Comparison of ENCODE assay signal across 15 cellular contexts in the genomic region with DNA sequence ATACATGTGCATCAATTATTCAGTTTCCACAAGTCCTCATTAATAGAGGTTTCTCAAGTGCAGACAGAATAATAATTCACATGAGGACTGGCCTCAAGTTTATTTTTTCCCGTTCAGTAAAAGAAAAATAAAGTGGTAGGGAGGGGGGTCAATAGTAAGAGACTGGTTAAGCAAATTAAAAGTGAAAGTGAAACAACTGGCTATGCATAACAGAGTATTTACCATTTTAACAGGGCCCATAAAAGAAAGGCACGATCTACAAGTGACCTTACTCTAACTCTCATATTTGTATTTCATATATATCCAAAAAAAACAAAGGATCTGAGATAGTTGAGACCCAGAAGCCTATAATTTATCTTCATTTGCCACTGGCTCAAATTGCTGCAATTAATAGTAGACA.
A peak's percentile ranks its signal among the peaks of the same experiment; 100 is the strongest.
DNase-seq lines count a peak whose midpoint lies in the region; ATAC-seq, FAIRE-seq and TF ChIP-seq lines count a peak whose summit lies in the region.
"Had no signal": no experiment of that assay in that cellular context is flagged by ENCODE, and none has a peak within 500 bp of the region (broad histone marks: within the 10 kb centered on the region; RNA-seq: fewer than 3 reads in every experiment).

No MANE protein-coding gene starts in this region.

- DNase-seq in CD4-positive, CD25-positive, alpha-beta regulatory T cell, result peak in 1 of 3 donors; percentile 30
- peak; percentile 11 for DNase-seq in EH (ENCODE audit: low read depth)
- peak; percentile 39 for DNase-seq in astrocyte (ENCODE audit: low read depth)
- no peak for DNase-seq in left lobe of liver (ENCODE audit: low spot score)
- DNase-seq in C1 segment of cervical spinal cord (lab: John Stamatoyannopoulos, UW), result no peak
- DNase-seq in ureter (ENCODE audit: low spot score), result no peak
- no peak for DNase-seq in DMS153 treated with DMSO at 0.1 percent for 48 hours (lab: John Stamatoyannopoulos, UW; ENCODE audit: unreplicated experiment)
- DNase-seq: activated CD8-positive, alpha-beta T cell treated with anti-CD3 and anti-CD28 coated beads, Interleukin-2, amount 10 ng/mL, durations not matched to agents 7 days and 5 days; activated effector memory CD4-positive, alpha-beta T cell treated with anti-CD3 and anti-CD28 coated beads, Interleukin-2, amount 50 U/mL, for 16 hours; GDM1; NCI-H1092 treated with DMSO at 0.1 percent for 48 hours; SK-N-SH had no signal

- peaks cover 0 to 5% (median 4%) of the 10 kb centered on the region in 4 donors for H3K4me1 Mint-ChIP-seq in CD4-positive, CD25-positive, alpha-beta regulatory T cell
- peaks cover 14% of the 10 kb centered on the region for H3K4me1 Mint-ChIP-seq in astrocyte (ENCODE audit: low read depth, unreplicated experiment)

- H3K9me3 Mint-ChIP-seq in CD4-positive, CD25-positive, alpha-beta regulatory T cell, result peaks cover 0 to 4% (median 0%) of the 10 kb centered on the region in 7 donors
- H3K9me3 Mint-ChIP-seq in astrocyte (ENCODE audit: unreplicated experiment), result peaks cover 3% of the 10 kb centered on the region

- H3K79me2 ChIP-seq in astrocyte (ENCODE audit: insufficient read depth, low read length), result no peaks in the 10 kb centered on the region

- no peak for ATAC-seq in CD4-positive, CD25-positive, alpha-beta regulatory T cell (ENCODE audit: low read depth in 2 of 2)
- ATAC-seq in left lobe of liver, result peak; percentile 36
- ATAC-seq: activated CD8-positive, alpha-beta T cell treated with anti-CD3 and anti-CD28 coated beads, Interleukin-2, amount 10 ng/mL, durations not matched to agents 7 days and 5 days had no signal

- H3K9me3 ChIP-seq in CD4-positive, CD25-positive, alpha-beta regulatory T cell (ENCODE audit: control insufficient read depth in 2 of 2, low read length in 2 of 2), result no peaks in the 10 kb centered on the region
- no peaks in the 10 kb centered on the region for H3K9me3 ChIP-seq in astrocyte (ENCODE audit: insufficient read depth, low read depth, low read length)
- H3K9me3 ChIP-seq: SK-N-SH had no signal

- TF ChIP-seq CTCF in astrocyte (IDR thresholded peaks at IDR 0.05; ENCODE audit: insufficient read depth, low read depth, low read length), result no peak

- no peaks in the 10 kb centered on the region for H3K36me3 Mint-ChIP-seq in CD4-positive, CD25-positive, alpha-beta regulatory T cell
- no peaks in the 10 kb centered on the region for H3K36me3 Mint-ChIP-seq in astrocyte (ENCODE audit: low read depth, unreplicated experiment)
- H3K36me3 Mint-ChIP-seq: IgD-negative memory B cell had no signal

- no peaks in the 10 kb centered on the region for H4K20me1 ChIP-seq in astrocyte (ENCODE audit: insufficient read depth, low read length)

- H3K9ac ChIP-seq in astrocyte (ENCODE audit: low read length), result no peak overlapping the region
- H3K9ac ChIP-seq: SK-N-SH had no signal

- H3K27ac Mint-ChIP-seq in CD4-positive, CD25-positive, alpha-beta regulatory T cell, result peak overlapping the region in 1 of 3 donors; percentile 8
- no peak overlapping the region for H3K27ac Mint-ChIP-seq in astrocyte (ENCODE audit: unreplicated experiment)
- H3K27ac Mint-ChIP-seq: activated CD8-positive, alpha-beta T cell treated with anti-CD3 and anti-CD28 coated beads, Interleukin-2, amount 10 ng/mL, durations not matched to agents 7 days and 5 days; IgD-negative memory B cell had no signal

- H3K4me2 ChIP-seq in astrocyte (ENCODE audit: low read length), result peak overlapping the region; percentile 58
- H3K4me2 ChIP-seq: SK-N-SH had no signal

- no peak overlapping the region for H3K27ac ChIP-seq in CD4-positive, CD25-positive, alpha-beta regulatory T cell (ENCODE audit: insufficient read depth, low read length, poor library complexity, severe bottlenecking)
- peak overlapping the region; percentile 20 for H3K27ac ChIP-seq in astrocyte (ENCODE audit: low read depth, low read length)
- H3K27ac ChIP-seq: foreskin keratinocyte had no signal

- peak overlapping the region; percentile 52 for H3K4me3 ChIP-seq in CD4-positive, CD25-positive, alpha-beta regulatory T cell (ENCODE audit: low read depth, low read length)
- H3K4me3 ChIP-seq in astrocyte (ENCODE audit: insufficient read depth, low read depth, low read length), result no peak overlapping the region

- H3K36me3 ChIP-seq in CD4-positive, CD25-positive, alpha-beta regulatory T cell (ENCODE audit: control insufficient read depth, insufficient read depth, low read length), result no peaks in the 10 kb centered on the region
- no peaks in the 10 kb centered on the region for H3K36me3 ChIP-seq in astrocyte (ENCODE audit: insufficient read depth, low read length)

- peaks cover 5% of the 10 kb centered on the region for H3K27me3 Mint-ChIP-seq in CD4-positive, CD25-positive, alpha-beta regulatory T cell
- H3K27me3 Mint-ChIP-seq in astrocyte (ENCODE audit: low read depth, unreplicated experiment), result peaks cover 3% of the 10 kb centered on the region
- H3K27me3 Mint-ChIP-seq: IgD-negative memory B cell had no signal

- no peaks in the 10 kb centered on the region for H3K4me1 ChIP-seq in CD4-positive, CD25-positive, alpha-beta regulatory T cell (ENCODE audit: control insufficient read depth, insufficient read depth, low read length, poor library complexity, severe bottlenecking)
- H3K4me1 ChIP-seq in astrocyte (ENCODE audit: insufficient read depth, low read length), result peaks cover 31% of the 10 kb centered on the region
- H3K4me1 ChIP-seq: foreskin keratinocyte had no signal

- peak overlapping the region in 2 of 4 donors; percentile 24 to 64 for H3K4me3 Mint-ChIP-seq in CD4-positive, CD25-positive, alpha-beta regulatory T cell
- H3K4me3 Mint-ChIP-seq in astrocyte (ENCODE audit: unreplicated experiment), result no peak overlapping the region
- H3K4me3 Mint-ChIP-seq: activated CD8-positive, alpha-beta T cell treated with anti-CD3 and anti-CD28 coated beads, Interleukin-2, amount 10 ng/mL, durations not matched to agents 7 days and 5 days had no signal

- FAIRE-seq in astrocyte (lab: Jason Lieb, UNC), result no peak
- FAIRE-seq: TTC549 had no signal

- no peak overlapping the region for H2AFZ ChIP-seq in astrocyte (ENCODE audit: low read depth, low read length)

- H3K27me3 ChIP-seq in CD4-positive, CD25-positive, alpha-beta regulatory T cell (ENCODE audit: control insufficient read depth, insufficient read depth, low read length), result no peaks in the 10 kb centered on the region
- peaks cover 4% of the 10 kb centered on the region for H3K27me3 ChIP-seq in astrocyte (ENCODE audit: insufficient read depth, low read length)
- H3K27me3 ChIP-seq: foreskin keratinocyte had no signal

Comparison
In these comparisons a context has a peak if more than half of its experiments do, and no peak if none do; other contexts are left out.
1. DNase-seq: peak in EH (single experiment) and astrocyte (single experiment); none in left lobe of liver (single experiment), C1 segment of cervical spinal cord (0 of 14), ureter (single experiment) and DMS153 treated with DMSO at 0.1 percent for 48 hours (single experiment).